In genomic region chr12:104986022-104986941, GRCh38 we compare ENCODE assay signal across 8 cellular contexts. TPM values are rescaled to one million over a fixed set of nuclear protein-coding genes. Genes with fewer than 3 reads are reported as not detected.
DNase-seq lines count a peak whose midpoint lies in the region; ATAC-seq, FAIRE-seq and TF ChIP-seq lines count a peak whose summit lies in the region.

TSS of gene NOPCHAP1 (plus strand) at chr12:104986316. CDS start at chr12:104986353, 37 bp downstream.

- no peaks in the 10 kb centered on the region for H3K27me3 ChIP-seq in right atrium auricular region
- no peaks in the 10 kb centered on the region for H3K27me3 ChIP-seq in psoas muscle (ENCODE audit: insufficient read depth in 3 of 3, low read length in 2 of 3)

- peak; percentile 85 for DNase-seq in NCI-H1694 (lab: John Stamatoyannopoulos, UW)
- peak; percentile 67 to 78 (median 77) for DNase-seq in T-helper 17 cell
- peak; percentile 34 to 95 (median 86) for DNase-seq in amygdala (lab: John Stamatoyannopoulos, UW)
- peak; percentile 93 for DNase-seq in right atrium auricular region (ENCODE audit: low spot score)
- peak; percentile 94 to 95 for DNase-seq in psoas muscle
- DNase-seq in urothelium cell line (ENCODE audit: low spot score): peak; percentile 90

- peaks cover 10% of the 10 kb centered on the region for H3K36me3 Mint-ChIP-seq in T-helper 17 cell (ENCODE audit: low read depth)

- no peaks in the 10 kb centered on the region for H3K9me3 ChIP-seq in T-helper 17 cell (ENCODE audit: control insufficient read depth, low read length, poor library complexity, severe bottlenecking)
- H3K9me3 ChIP-seq in right atrium auricular region: no peaks in the 10 kb centered on the region
- H3K9me3 ChIP-seq in psoas muscle: no peaks in the 10 kb centered on the region

- no peak for FAIRE-seq in urothelium cell line (lab: Jason Lieb, UNC)

- H3K4me3 ChIP-seq in right atrium auricular region: peak within 1 kb of the TSS; percentile 85 to 96
- peak within 1 kb of the TSS; percentile 84 for H3K4me3 ChIP-seq in psoas muscle

- H3K4me1 ChIP-seq in right atrium auricular region (peaks cover 0 to 17% of the 10 kb centered on the region in 2 donors), psoas muscle (peaks cover 16% of the 10 kb centered on the region)

- H3K4me1 Mint-ChIP-seq in T-helper 17 cell: peaks cover 25% of the 10 kb centered on the region

- peak; percentile 92 for ATAC-seq in HG02884 (IDR thresholded peaks at IDR 0.05; ENCODE audit: unreplicated experiment)
- ATAC-seq in T-helper 17 cell: peak; percentile 100
- ATAC-seq in psoas muscle: peak; percentile 100

- peak within 1 kb of the TSS; percentile 92 for H3K4me3 Mint-ChIP-seq in T-helper 17 cell

- H3K36me3 ChIP-seq in right atrium auricular region (no peaks in the 10 kb centered on the region), psoas muscle (ENCODE audit: insufficient read depth in 1 of 2, low read depth in 1 of 2) (peaks cover 0 to 20% of the 10 kb centered on the region in 2 donors)

- H3K27me3 Mint-ChIP-seq in T-helper 17 cell: peaks cover 10% of the 10 kb centered on the region

- WGBS in psoas muscle, 3 donors: 0 to 1% (median 0%) methylated on average over 42 to 59 of the region's 59 CpGs

- TF ChIP-seq POLR2A in GM15510 (IDR thresholded peaks at IDR 0.05; ENCODE audit: borderline replicate concordance, extremely low read depth, insufficient read length): peak; percentile 90

- no peak for TF ChIP-seq CTCF in right atrium auricular region (IDR thresholded peaks at IDR 0.05)
- no peak for TF ChIP-seq CTCF in psoas muscle (IDR thresholded peaks at IDR 0.05)

- intact Hi-C loops in psoas muscle (cut with DNase I): no loop called here

- H3K27ac Mint-ChIP-seq in T-helper 17 cell: peak within 1 kb of the TSS; percentile 63

- peak within 1 kb of the TSS; percentile 72 to 77 for H3K27ac ChIP-seq in right atrium auricular region
- peak within 1 kb of the TSS; percentile 83 for H3K27ac ChIP-seq in psoas muscle

RNA-seq across cellular contexts. Expression of gene NOPCHAP1, which starts in this region (rescaled TPM):
- total RNA-seq in T-helper 17 cell (1 to 10 TPM; 7.7 to 9.5 TPM), right atrium auricular region (1 to 10 TPM; 1.9 to 3.7 TPM), psoas muscle (10 to 100 TPM in 2 of 4 donors, 1 to 10 TPM in 2; 8.0 to 10.5 (median 9.7) TPM)
- 1 to 10 TPM; 6.2 to 9.1 (median 7.0) TPM for polyA plus RNA-seq in psoas muscle

Comparison
In these comparisons a context has a peak if more than half of its experiments do, and no peak if none do; other contexts are left out.
1. Peak in every context shown above with its lines: DNase-seq, ATAC-seq, H3K4me3 ChIP-seq and H3K27ac ChIP-seq.